24 cellular contexts compared by ENCODE assay signal in the genomic region with DNA sequence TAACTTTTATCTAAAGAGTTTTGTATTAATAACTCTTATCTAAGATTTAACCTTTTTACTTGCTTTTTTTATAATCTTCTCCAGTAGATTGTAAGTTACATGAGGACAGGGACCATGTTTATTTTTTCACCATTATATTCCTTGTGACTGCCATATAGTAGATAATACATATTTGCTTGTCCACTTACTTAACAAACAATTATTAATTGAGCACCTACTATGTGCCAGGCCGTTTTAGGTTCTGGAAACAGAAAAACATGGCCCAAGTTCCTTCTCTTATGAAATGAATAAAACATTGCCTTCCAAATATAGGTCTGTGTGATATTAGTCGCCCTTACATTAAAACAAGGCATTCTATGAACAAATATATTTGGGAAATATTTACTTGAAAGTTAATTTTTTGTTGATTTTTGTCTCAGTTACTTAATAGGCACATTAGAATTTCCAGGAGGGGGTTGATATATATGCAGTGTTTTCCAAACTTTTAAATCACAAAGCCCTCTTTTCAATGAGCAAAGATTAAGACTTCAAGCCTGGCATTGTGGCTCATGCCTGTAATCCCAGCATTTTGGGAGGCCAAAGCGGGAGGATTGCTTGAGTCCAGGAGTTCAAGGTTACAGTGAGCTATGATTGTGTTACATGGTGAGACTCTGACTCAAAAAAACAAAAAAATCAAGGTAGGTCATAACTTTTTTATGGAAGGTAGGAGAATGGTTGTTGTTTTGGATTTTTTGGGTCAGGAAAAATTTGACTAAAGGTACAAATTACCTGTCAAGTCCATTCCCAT.
"Had no signal": no experiment of that assay in that cellular context is flagged by ENCODE, and none has a peak within 500 bp of the region (broad histone marks: within the 10 kb centered on the region; RNA-seq: fewer than 3 reads in every experiment).

No MANE protein-coding gene starts in this region.

- H3K27me3 ChIP-seq: dorsolateral prefrontal cortex, esophagus muscularis mucosa, gastrocnemius medialis, heart right ventricle, left lung had no signal

- H3K27ac ChIP-seq: coronary artery, dorsolateral prefrontal cortex, esophagus muscularis mucosa, gastrocnemius medialis, heart right ventricle, left lung, lower lobe of right lung had no signal

- H3K9me3 ChIP-seq: esophagus muscularis mucosa, gastrocnemius medialis, heart right ventricle, left lung, lower lobe of right lung, mucosa of descending colon had no signal

- H3K4me1 ChIP-seq: esophagus muscularis mucosa, gastrocnemius medialis, heart right ventricle, left lung, lower lobe of right lung had no signal

- DNase-seq: dermis blood vessel endothelial cell; dorsolateral prefrontal cortex; effector CD4-positive, alpha-beta T cell; effector memory CD4-positive, alpha-beta T cell; foreskin fibroblast; foreskin melanocyte; gastrocnemius medialis; glutamatergic neuron; head of caudate nucleus; heart right ventricle; hippocampal formation; left cardiac atrium; left lung; left ventricle myocardium superior; lower lobe of right lung; mesenchymal stem cell; mucosa of descending colon; naive B cell; naive thymus-derived CD8-positive, alpha-beta T cell had no signal

- FAIRE-seq: endothelial cell of umbilical vein, islet of Langerhans, keratinocyte had no signal

- H3K36me3 ChIP-seq: esophagus muscularis mucosa, gastrocnemius medialis, heart right ventricle, left lung, lower lobe of right lung had no signal

- H3K4me3 ChIP-seq: coronary artery, dorsolateral prefrontal cortex, esophagus muscularis mucosa, gastrocnemius medialis, heart right ventricle, left lung, lower lobe of right lung, mucosa of descending colon had no signal

- ATAC-seq: gastrocnemius medialis; heart right ventricle; left cardiac atrium; left lung; left ventricle myocardium superior; lower lobe of right lung; mucosa of descending colon; naive thymus-derived CD8-positive, alpha-beta T cell had no signal
